In the genomic region with DNA sequence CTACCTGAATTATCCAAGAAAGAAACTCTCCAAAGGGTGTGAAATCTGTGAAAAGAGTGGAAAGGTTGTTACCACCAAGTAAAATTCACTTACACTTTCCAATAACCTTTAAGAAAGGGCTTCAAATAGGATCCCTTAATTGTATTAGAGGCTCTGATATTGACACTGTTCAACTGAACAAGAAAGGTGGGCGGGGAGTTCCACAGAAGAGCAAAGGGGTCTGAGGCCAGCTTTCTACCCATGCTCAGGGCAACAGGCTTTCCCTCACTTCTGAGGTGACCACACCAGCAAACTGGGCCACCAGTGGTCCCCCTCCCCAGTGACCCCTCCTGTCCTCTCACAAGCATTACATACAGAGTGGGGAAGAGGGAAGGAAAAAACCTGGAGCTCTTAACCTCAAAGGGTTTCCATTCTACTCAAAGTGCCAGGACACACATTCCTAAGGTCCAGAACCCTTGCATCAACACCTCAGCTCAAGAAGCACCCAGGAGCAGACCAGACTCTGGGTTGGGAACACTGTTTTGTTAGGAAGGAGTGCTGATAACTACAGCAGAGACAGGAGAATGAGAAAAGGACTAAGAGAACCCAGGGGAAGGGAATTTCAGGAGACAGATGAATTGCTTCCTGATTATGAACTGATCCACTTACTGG, we compare ENCODE assay signal across 1 cellular context.
TF ChIP-seq lines count a peak whose summit lies in the region.

No MANE protein-coding gene starts in this region.

TF ChIP-seq in H1, 55 proteins besides CTCF, POLR2A, EP300 and RAD21 (continued from another document):
- TF ChIP-seq NANOG (IDR thresholded peaks at IDR 0.05; ENCODE audit: insufficient read depth, low read depth, low read length, poor library complexity, severe bottlenecking) (no peak), BCL11A (IDR thresholded peaks at IDR 0.05; ENCODE audit: low read depth in 2 of 2, low read length in 2 of 2) (no peak), CBX5 (IDR thresholded peaks at IDR 0.05; ENCODE audit: low read depth, low read length) (no peak), SUZ12 (IDR thresholded peaks at IDR 0.05; ENCODE audit: low read length) (no peak), BACH1 (IDR thresholded peaks at IDR 0.05; ENCODE audit: low read length) (no peak), RXRA (IDR thresholded peaks at IDR 0.05; ENCODE audit: insufficient read depth, low read depth, low read length) (no peak), TAF1 (IDR thresholded peaks at IDR 0.05; ENCODE audit: low read depth, low read length) (no peak)
TF ChIP-seq in H1: peak in this region for 0.
